In the genomic region with DNA sequence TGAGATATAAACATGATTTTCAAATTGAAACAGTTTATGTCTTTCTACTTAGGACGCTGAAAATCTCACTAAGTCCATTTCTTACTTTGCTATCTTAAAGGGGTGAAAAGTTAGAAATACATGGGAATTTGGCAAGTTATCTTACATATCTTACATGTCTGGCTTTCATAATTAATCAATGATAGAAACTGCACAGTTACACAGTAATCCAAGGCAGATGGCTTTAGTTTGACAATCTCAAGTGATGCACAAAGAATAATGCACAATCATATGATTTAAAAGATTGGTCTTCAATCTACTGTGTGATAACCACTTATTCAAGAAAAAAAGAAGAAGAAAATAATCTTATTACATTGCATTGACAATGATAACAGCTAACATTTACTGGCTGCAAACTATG, we compare ENCODE assay signal across 23 cellular contexts. TPM values are rescaled to one million over a fixed set of nuclear protein-coding genes. Genes with fewer than 3 reads are reported as not detected.
"Had no signal": no experiment of that assay in that cellular context is flagged by ENCODE, and none has a peak within 500 bp of the region (broad histone marks: within the 10 kb centered on the region; RNA-seq: fewer than 3 reads in every experiment).

No MANE protein-coding gene starts in this region.

- FAIRE-seq: frontal cortex, kidney, urothelium cell line had no signal

- H3K27me3 ChIP-seq: brain microvascular endothelial cell, transverse colon had no signal

- H3K9me3 ChIP-seq: transverse colon had no signal

- H3K27me3 Mint-ChIP-seq: activated B cell treated with CpG ODN at 0.5 μM for 24 hours; activated CD4-positive, alpha-beta T cell treated with anti-CD3 and anti-CD28 coated beads for 36 hours; activated naive CD4-positive, alpha-beta T cell treated with anti-CD3 and anti-CD28 coated beads, Interleukin-2, amount 10 ng/mL, durations not matched to agents 7 days and 5 days; stimulated activated naive CD8-positive, alpha-beta T cell treated with anti-CD3 and anti-CD28 coated beads, Interleukin-15, amount 100 ng/mL, for 72 hours; T-helper 17 cell had no signal

- H3K4me3 Mint-ChIP-seq: activated B cell treated with CpG ODN at 0.5 μM for 24 hours; activated CD4-positive, alpha-beta T cell treated with anti-CD3 and anti-CD28 coated beads for 36 hours; activated naive CD4-positive, alpha-beta T cell treated with anti-CD3 and anti-CD28 coated beads, Interleukin-2, amount 10 ng/mL, durations not matched to agents 7 days and 5 days; activated T-cell treated with anti-CD3 and anti-CD28 coated beads, Interleukin-2, amount 50 U/mL, for 4 hours; naive thymus-derived CD8-positive, alpha-beta T cell; stimulated activated naive CD8-positive, alpha-beta T cell treated with anti-CD3 and anti-CD28 coated beads, Interleukin-15, amount 100 ng/mL, for 72 hours; T-helper 17 cell had no signal

- H3K9me3 Mint-ChIP-seq: activated B cell treated with CpG ODN at 0.5 μM for 24 hours; activated naive CD4-positive, alpha-beta T cell treated with anti-CD3 and anti-CD28 coated beads, Interleukin-2, amount 10 ng/mL, durations not matched to agents 7 days and 5 days; activated T-cell treated with anti-CD3 and anti-CD28 coated beads, Interleukin-2, amount 50 U/mL, for 4 hours; stimulated activated naive CD8-positive, alpha-beta T cell treated with anti-CD3 and anti-CD28 coated beads, Interleukin-15, amount 100 ng/mL, for 72 hours had no signal

- H3K36me3 Mint-ChIP-seq: activated naive CD4-positive, alpha-beta T cell treated with anti-CD3 and anti-CD28 coated beads, Interleukin-2, amount 10 ng/mL, durations not matched to agents 7 days and 5 days; naive thymus-derived CD8-positive, alpha-beta T cell had no signal

- DNase-seq: activated B cell treated with CpG ODN at 0.5 μM for 24 hours; activated CD4-positive, alpha-beta T cell treated with anti-CD3 and anti-CD28 coated beads for 36 hours; activated CD4-positive, alpha-beta T cell treated with anti-CD3 and anti-CD28 coated beads, Interleukin-2, amount 50 U/mL, for 4 hours; activated CD8-positive, alpha-beta memory T cell treated with anti-CD3 and anti-CD28 coated beads for 24 hours; activated CD8-positive, alpha-beta memory T cell treated with anti-CD3 and anti-CD28 coated beads, Interleukin-2, amount 50 U/mL, for 48 hours; activated effector memory CD4-positive, alpha-beta T cell treated with anti-CD3 and anti-CD28 coated beads, Interleukin-2, amount 50 U/mL, for 16 hours; activated naive CD4-positive, alpha-beta T cell treated with anti-CD3 and anti-CD28 coated beads, Interleukin-2, amount 10 ng/mL, durations not matched to agents 7 days and 5 days; activated T-cell treated with anti-CD3 and anti-CD28 coated beads, Interleukin-2, amount 50 U/mL, for 4 hours; brain microvascular endothelial cell; central memory CD4-positive, alpha-beta T cell; dermis blood vessel endothelial cell; effector CD8-positive, alpha-beta T cell; erythroblast; kidney; naive thymus-derived CD8-positive, alpha-beta T cell; stimulated activated CD4-positive, alpha-beta T cell treated with anti-CD3 and anti-CD28 coated beads, Interleukin-1b, Interleukin-23, amount 100 ng/mL, for 48 hours; stimulated activated naive CD8-positive, alpha-beta T cell treated with anti-CD3 and anti-CD28 coated beads, Interleukin-15, amount 100 ng/mL, for 72 hours; T-helper 17 cell; transverse colon had no signal

- H3K27ac ChIP-seq: brain microvascular endothelial cell had no signal

- H3K27ac Mint-ChIP-seq: activated B cell treated with CpG ODN at 0.5 μM for 24 hours; activated CD4-positive, alpha-beta T cell treated with anti-CD3 and anti-CD28 coated beads for 36 hours; activated naive CD4-positive, alpha-beta T cell treated with anti-CD3 and anti-CD28 coated beads, Interleukin-2, amount 10 ng/mL, durations not matched to agents 7 days and 5 days; naive thymus-derived CD8-positive, alpha-beta T cell; progenitor cell of endocrine pancreas; stimulated activated naive CD8-positive, alpha-beta T cell treated with anti-CD3 and anti-CD28 coated beads, Interleukin-15, amount 100 ng/mL, for 72 hours; T-helper 17 cell had no signal

- H3K36me3 ChIP-seq: brain microvascular endothelial cell, transverse colon had no signal

- H3K4me1 Mint-ChIP-seq: activated B cell treated with CpG ODN at 0.5 μM for 24 hours; activated CD4-positive, alpha-beta T cell treated with anti-CD3 and anti-CD28 coated beads for 36 hours; activated naive CD4-positive, alpha-beta T cell treated with anti-CD3 and anti-CD28 coated beads, Interleukin-2, amount 10 ng/mL, durations not matched to agents 7 days and 5 days; naive thymus-derived CD8-positive, alpha-beta T cell; stimulated activated naive CD8-positive, alpha-beta T cell treated with anti-CD3 and anti-CD28 coated beads, Interleukin-15, amount 100 ng/mL, for 72 hours; T-helper 17 cell had no signal

- ATAC-seq: activated CD4-positive, alpha-beta T cell treated with anti-CD3 and anti-CD28 coated beads for 36 hours; activated T-cell treated with anti-CD3 and anti-CD28 coated beads, Interleukin-2, amount 50 U/mL, for 4 hours; naive thymus-derived CD8-positive, alpha-beta T cell; stimulated activated naive CD8-positive, alpha-beta T cell treated with anti-CD3 and anti-CD28 coated beads, Interleukin-15, amount 100 ng/mL, for 72 hours; T-helper 17 cell had no signal

- H3K4me3 ChIP-seq: lung, transverse colon had no signal

RNA-seq across cellular contexts. Expression of a gene that starts 14.2 kb away (rescaled TPM):
- total RNA-seq: activated B cell treated with CpG ODN at 0.5 μM for 24 hours; activated CD4-positive, alpha-beta T cell treated with anti-CD3 and anti-CD28 coated beads for 36 hours; naive thymus-derived CD8-positive, alpha-beta T cell; T-helper 17 cell had no signal
- polyA plus RNA-seq: naive thymus-derived CD8-positive, alpha-beta T cell had no signal
